Comparison of ENCODE assay signal across 11 cellular contexts in genomic region chr6:107600936-107601335, GRCh38.
DNase-seq lines count a peak whose midpoint lies in the region; ATAC-seq and TF ChIP-seq lines count a peak whose summit lies in the region.
"Had no signal": no experiment of that assay in that cellular context is flagged by ENCODE, and none has a peak within 500 bp of the region (broad histone marks: within the 10 kb centered on the region; RNA-seq: fewer than 3 reads in every experiment).

No MANE protein-coding gene starts in this region.

- H3K36me3 ChIP-seq in HCT116 (ENCODE audit: control insufficient read depth in 1 of 2, insufficient read depth in 2 of 2, low read length in 2 of 2) (no peaks in the 10 kb centered on the region), skeletal muscle satellite cell (ENCODE audit: insufficient read depth, low read length) (no peaks in the 10 kb centered on the region)
- H3K36me3 ChIP-seq: breast epithelium had no signal

- H3K9me2 ChIP-seq in HCT116 (ENCODE audit: insufficient read depth), result no peaks in the 10 kb centered on the region

- H3K4me1 ChIP-seq in HCT116 (ENCODE audit: control insufficient read depth in 1 of 2, insufficient read depth in 2 of 2, low read length in 2 of 2) (peaks cover 11 to 20% of the 10 kb centered on the region in 2 experiments), skeletal muscle satellite cell (ENCODE audit: control insufficient read depth, insufficient read depth, low read length) (peaks cover 14% of the 10 kb centered on the region)
- H3K4me1 ChIP-seq: breast epithelium had no signal

- BruUV-seq in HCT116 (replicated peaks; lab: Mats Ljungman, UMichigan), result no TSS peak

- H4K20me1 ChIP-seq in HCT116 (ENCODE audit: insufficient read depth), result no peaks in the 10 kb centered on the region

- H3K9ac ChIP-seq in HCT116 (ENCODE audit: low read length), result 0 out of 2 replicates have a peak overlapping the region, but pooled peaks have one; percentile 14
- peak overlapping the region; percentile 25 for H3K9ac ChIP-seq in skeletal muscle satellite cell (ENCODE audit: low read depth, low read length)

- TF ChIP-seq POLR2A in HCT116 (IDR thresholded peaks at IDR 0.05; ENCODE audit: borderline replicate concordance, extremely low read depth, insufficient read depth, insufficient read length), result no peak

- TF ChIP-seq CTCF in HCT116 (IDR thresholded peaks at IDR 0.05 in 2 of 3, conservative IDR thresholded peaks at IDR 0.05 in 1 of 3; ENCODE audit: borderline replicate concordance in 1 of 3, insufficient read depth in 1 of 3, low read depth in 2 of 3, low read length in 2 of 3) (no peak), astrocyte of the cerebellum (IDR thresholded peaks at IDR 0.05; ENCODE audit: low read depth, low read length, missing control alignments) (no peak)

- H3K4me3 ChIP-seq in HCT116 (replicated peaks in 1 of 2; ENCODE audit: low read depth in 1 of 2, low read length in 2 of 2) (peak overlapping the region in 1 of 2 experiments; percentile 22; a peak in 1 of 4 replicates), astrocyte of the cerebellum (ENCODE audit: low read depth, low read length) (no peak overlapping the region), skeletal muscle satellite cell (ENCODE audit: low read length) (no peak overlapping the region)
- H3K4me3 ChIP-seq: breast epithelium had no signal

- TF ChIP-seq RAD21 in HCT116 (IDR thresholded peaks at IDR 0.05; ENCODE audit: low read depth), result no peak

- RAD21 ChIA-PET in HCT116 (lab: Charles Lee; ENCODE audit: low non-redundant PET in 1 of 2, low total read pairs in 2 of 2, uncharacterized antibody in 2 of 2, unreplicated experiment in 2 of 2), result no interaction called here

- H3K27ac ChIP-seq in HCT116 (ENCODE audit: low read depth, low read length), result no peak overlapping the region
- H3K27ac ChIP-seq: breast epithelium had no signal

- CTCF ChIA-PET in HCT116 (lab: Charles Lee), result no interaction called here

- intact Hi-C loops in HCT116 (cut with micrococcal nuclease), result no loop called here

- no peak overlapping the region for H2AFZ ChIP-seq in HCT116 (ENCODE audit: low read depth, low read length, poor library complexity, severe bottlenecking)

- ATAC-seq in HCT116, result peak; percentile 88
- no peak for ATAC-seq in GM19395 (IDR thresholded peaks at IDR 0.05; ENCODE audit: unreplicated experiment)
- no peak for ATAC-seq in HG03354 (IDR thresholded peaks at IDR 0.05; ENCODE audit: poor library complexity, severe bottlenecking, unreplicated experiment)
- ATAC-seq: activated CD4-positive, alpha-beta T cell treated with anti-CD3 and anti-CD28 coated beads for 36 hours had no signal

- in situ Hi-C loops in astrocyte of the cerebellum (cut with HindIII; ENCODE audit: low sequenced_read_pairs), result no loop called here

- no peaks in the 10 kb centered on the region for H3K79me2 ChIP-seq in HCT116 (ENCODE audit: insufficient read depth, low read length)

- H3K9me3 ChIP-seq in HCT116 (ENCODE audit: control insufficient read depth in 1 of 2, insufficient read depth in 1 of 2, low read depth in 1 of 2, low read length in 2 of 2) (no peaks in the 10 kb centered on the region), skeletal muscle satellite cell (replicated peaks; ENCODE audit: low read length) (no peaks in the 10 kb centered on the region)
- H3K9me3 ChIP-seq: breast epithelium had no signal

- no peak for DNase-seq in HCT116 (ENCODE audit: low read depth, low spot score)
- DNase-seq in astrocyte of the cerebellum (ENCODE audit: low read depth), result peak; percentile 80
- peak; percentile 35 for DNase-seq in hepatic stellate cell (ENCODE audit: low spot score)
- DNase-seq in COR-L47 (lab: John Stamatoyannopoulos, UW), result no peak
- DNase-seq in activated CD4-positive, alpha-beta T cell treated with anti-CD3 and anti-CD28 coated beads for 48 hours, result no peak
- DNase-seq: activated CD4-positive, alpha-beta T cell treated with anti-CD3 and anti-CD28 coated beads for 36 hours; stimulated activated CD4-positive, alpha-beta T cell treated with anti-CD3 and anti-CD28 coated beads, Interleukin-4, amount 100 ng/mL, for 4 hours had no signal

- POLR2A ChIA-PET in HCT116 (lab: Charles Lee), result no interaction called here

- H3K4me2 ChIP-seq in HCT116 (ENCODE audit: low read length), result peak overlapping the region; percentile 66
- peak overlapping the region; percentile 71 for H3K4me2 ChIP-seq in skeletal muscle satellite cell (ENCODE audit: low read length)

- H3K27me3 ChIP-seq in HCT116 (ENCODE audit: insufficient read depth, low read length) (no peaks in the 10 kb centered on the region), skeletal muscle satellite cell (ENCODE audit: control insufficient read depth, insufficient read depth, low read length) (no peaks in the 10 kb centered on the region)
- H3K27me3 ChIP-seq: breast epithelium had no signal

TF ChIP-seq in HCT116, 20 proteins besides CTCF, POLR2A, EP300 and RAD21:
- no peak for TF ChIP-seq SIN3A (IDR thresholded peaks at IDR 0.05; ENCODE audit: low read depth)
- TF ChIP-seq EZH2 (IDR thresholded peaks at IDR 0.05), result no peak
- TF ChIP-seq REST (IDR thresholded peaks at IDR 0.05; ENCODE audit: low read depth), result no peak
- no peak for TF ChIP-seq JUND (IDR thresholded peaks at IDR 0.05)
- no peak for TF ChIP-seq ELF1 (IDR thresholded peaks at IDR 0.05; ENCODE audit: borderline replicate concordance, low read depth)
- no peak for TF ChIP-seq FOSL1 (IDR thresholded peaks at IDR 0.05; ENCODE audit: low read depth)
- no peak for TF ChIP-seq ZNF274 (IDR thresholded peaks at IDR 0.05; ENCODE audit: low read depth, low read length)
- TF ChIP-seq ZFX (IDR thresholded peaks at IDR 0.05), result no peak
- no peak for TF ChIP-seq ATF3 (IDR thresholded peaks at IDR 0.05)
- no peak for TF ChIP-seq EZH2phosphoT487 (IDR thresholded peaks at IDR 0.05; ENCODE audit: borderline replicate concordance)
- no peak for TF ChIP-seq TCF7L2 (IDR thresholded peaks at IDR 0.05; ENCODE audit: borderline replicate concordance, extremely low read depth, insufficient read depth, insufficient read length)
- TF ChIP-seq CBX3 (IDR thresholded peaks at IDR 0.05; ENCODE audit: low read depth), result no peak
- TF ChIP-seq YY1 (IDR thresholded peaks at IDR 0.05; ENCODE audit: extremely low read depth, insufficient replicate concordance, low read depth, low read length), result no peak
- TF ChIP-seq POLR2AphosphoS5 (IDR thresholded peaks at IDR 0.05; ENCODE audit: low read depth, low read length), result no peak
- no peak for TF ChIP-seq MAX (IDR thresholded peaks at IDR 0.05)
- no peak for TF ChIP-seq CEBPB (IDR thresholded peaks at IDR 0.05; ENCODE audit: low read depth)
- TF ChIP-seq ZBTB33 (IDR thresholded peaks at IDR 0.05; ENCODE audit: extremely low read depth, insufficient replicate concordance, low read length), result no peak
- no peak for TF ChIP-seq EGR1 (IDR thresholded peaks at IDR 0.05; ENCODE audit: low read depth)
- TF ChIP-seq SRF (IDR thresholded peaks at IDR 0.05; ENCODE audit: low read depth), result no peak
- TF ChIP-seq SP1 (IDR thresholded peaks at IDR 0.05; ENCODE audit: low read depth), result no peak

Comparison
In these comparisons a context has a peak if more than half of its experiments do, and no peak if none do; other contexts are left out.
1. DNase-seq: peak in astrocyte of the cerebellum (single experiment) and hepatic stellate cell (single experiment); none in HCT116 (single experiment), COR-L47 (single experiment) and activated CD4-positive, alpha-beta T cell treated with anti-CD3 and anti-CD28 coated beads for 48 hours (single experiment).